In genomic region chr14:74922752-74923401, GRCh38 we compare ENCODE assay signal across 8 cellular contexts. TPM values are rescaled to one million over a fixed set of nuclear protein-coding genes. Genes with fewer than 3 reads are reported as not detected.
DNase-seq lines count a peak whose midpoint lies in the region; ATAC-seq and TF ChIP-seq lines count a peak whose summit lies in the region.

A gene with protein sequence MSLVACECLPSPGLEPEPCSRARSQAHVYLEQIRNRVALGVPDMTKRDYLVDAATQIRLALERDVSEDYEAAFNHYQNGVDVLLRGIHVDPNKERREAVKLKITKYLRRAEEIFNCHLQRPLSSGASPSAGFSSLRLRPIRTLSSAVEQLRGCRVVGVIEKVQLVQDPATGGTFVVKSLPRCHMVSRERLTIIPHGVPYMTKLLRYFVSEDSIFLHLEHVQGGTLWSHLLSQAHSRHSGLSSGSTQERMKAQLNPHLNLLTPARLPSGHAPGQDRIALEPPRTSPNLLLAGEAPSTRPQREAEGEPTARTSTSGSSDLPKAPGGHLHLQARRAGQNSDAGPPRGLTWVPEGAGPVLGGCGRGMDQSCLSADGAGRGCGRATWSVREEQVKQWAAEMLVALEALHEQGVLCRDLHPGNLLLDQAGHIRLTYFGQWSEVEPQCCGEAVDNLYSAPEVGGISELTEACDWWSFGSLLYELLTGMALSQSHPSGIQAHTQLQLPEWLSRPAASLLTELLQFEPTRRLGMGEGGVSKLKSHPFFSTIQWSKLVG (minus strand): TSS chr14:74923260. CDS start chr14:74921541, 1,719 bp downstream.

- TF ChIP-seq CTCF in chondrocyte (IDR thresholded peaks at IDR 0.05) (no peak), kidney epithelial cell (IDR thresholded peaks at IDR 0.05; ENCODE audit: insufficient read depth, low read length, poor library complexity, severe bottlenecking) (no peak)

- H3K4me1 Mint-ChIP-seq in chondrocyte (ENCODE audit: low read depth): peaks cover 7% of the 10 kb centered on the region

- no peaks in the 10 kb centered on the region for H3K36me3 Mint-ChIP-seq in chondrocyte (ENCODE audit: low read depth)

- ATAC-seq in GM18520 (IDR thresholded peaks at IDR 0.05; ENCODE audit: unreplicated experiment) (peak; percentile 90), HG03108 (IDR thresholded peaks at IDR 0.05; ENCODE audit: unreplicated experiment) (peak; percentile 76)

- peak within 1 kb of the TSS; percentile 67 for H3K4me3 Mint-ChIP-seq in chondrocyte (ENCODE audit: unreplicated experiment)

- H3K36me3 ChIP-seq in kidney epithelial cell (ENCODE audit: control insufficient read depth, insufficient read depth, low read length): no peaks in the 10 kb centered on the region

- H3K27ac Mint-ChIP-seq in chondrocyte (ENCODE audit: unreplicated experiment): no peak within 1 kb of the TSS

- H3K4me3 ChIP-seq in kidney epithelial cell (ENCODE audit: low read depth, low read length): peak within 1 kb of the TSS; percentile 85

- H3K9me3 Mint-ChIP-seq in chondrocyte (ENCODE audit: low read depth): no peaks in the 10 kb centered on the region

- peaks cover 2% of the 10 kb centered on the region for H3K27me3 ChIP-seq in kidney epithelial cell (ENCODE audit: control insufficient read depth, insufficient read depth, low read length)

- H3K27me3 Mint-ChIP-seq in chondrocyte (ENCODE audit: low read depth): peaks cover 3% of the 10 kb centered on the region

- DNase-seq in NCI-H2227 treated with DMSO at 0.1 percent for 48 hours (lab: John Stamatoyannopoulos, UW) (peak; percentile 87), chondrocyte (ENCODE audit: low spot score) (no peak), kidney epithelial cell (ENCODE audit: low read depth) (peak; percentile 54), GOT3 (lab: John Stamatoyannopoulos, UW) (no peak)
- peak; percentile 58 to 71 for DNase-seq in activated CD4-positive, alpha-beta T cell treated with anti-CD3 and anti-CD28 coated beads for 24 hours (ENCODE audit: low read depth in 2 of 2)
- peak; percentile 22 to 57 for DNase-seq in stimulated activated CD4-positive, alpha-beta T cell treated with anti-CD3 and anti-CD28 coated beads, Interleukin-15, amount 100 ng/mL, for 1 hour (ENCODE audit: low read depth in 1 of 2, low spot score in 1 of 2)

RNA-seq across cellular contexts. Expression of the gene that starts here (rescaled TPM):
- 0.82 to 6.5 TPM (median 5.8 TPM) in 3 replicates for total RNA-seq in chondrocyte
- total RNA-seq in kidney epithelial cell: 20.0 and 20.7 TPM in 2 replicates

Comparison
In these comparisons a context has a peak if more than half of its experiments do, and no peak if none do; other contexts are left out.
1. DNase-seq: peak in NCI-H2227 treated with DMSO at 0.1 percent for 48 hours (single experiment), activated CD4-positive, alpha-beta T cell treated with anti-CD3 and anti-CD28 coated beads for 24 hours (2 of 2), kidney epithelial cell (single experiment) and stimulated activated CD4-positive, alpha-beta T cell treated with anti-CD3 and anti-CD28 coated beads, Interleukin-15, amount 100 ng/mL, for 1 hour (2 of 2); none in chondrocyte (single experiment) and GOT3 (single experiment).